ENCODE assay signal across 9 cellular contexts in genomic region chrX:15299945-15300851, GRCh38. TPM values are rescaled to one million over a fixed set of nuclear protein-coding genes. Genes with fewer than 3 reads are reported as not detected.
DNase-seq lines count a peak whose midpoint lies in the region; ATAC-seq, FAIRE-seq and TF ChIP-seq lines count a peak whose summit lies in the region.
"Had no signal": no experiment of that assay in that cellular context is flagged by ENCODE, and none has a peak within 500 bp of the region (broad histone marks: within the 10 kb centered on the region; RNA-seq: fewer than 3 reads in every experiment).

No MANE protein-coding gene starts in this region.

- no peaks in the 10 kb centered on the region for H3K79me2 ChIP-seq in H1 (ENCODE audit: control insufficient read depth in 1 of 2, insufficient read depth in 2 of 2, low read length in 2 of 2)

- no peak overlapping the region for H3K4ac ChIP-seq in H1 (replicated peaks; ENCODE audit: insufficient read length, low read depth, low read length)

- H3K27ac Mint-ChIP-seq in osteocyte (ENCODE audit: unreplicated experiment): no peak overlapping the region

- peaks cover 3% of the 10 kb centered on the region for H3K27me3 Mint-ChIP-seq in osteocyte (ENCODE audit: unreplicated experiment)

- no peak for ATAC-seq in GM19351 (IDR thresholded peaks at IDR 0.05; ENCODE audit: unreplicated experiment)
- ATAC-seq in HG03108 (IDR thresholded peaks at IDR 0.05; ENCODE audit: unreplicated experiment): no peak
- ATAC-seq in GM18505 (IDR thresholded peaks at IDR 0.05; ENCODE audit: unreplicated experiment): no peak

- no peaks in the 10 kb centered on the region for H3K4me1 ChIP-seq in H1 (replicated peaks in 1 of 4; ENCODE audit: control insufficient read depth in 3 of 4, insufficient read depth in 4 of 4, low read length in 3 of 4)

- H4K20me1 ChIP-seq in H1 (replicated peaks in 1 of 2; ENCODE audit: control insufficient read depth in 1 of 2, insufficient read depth in 2 of 2, low read length in 2 of 2): no peaks in the 10 kb centered on the region

- peak; percentile 70 for FAIRE-seq in H1 (lab: Jason Lieb, UNC)

- POLR2A ChIA-PET in H1 (lab: Charles Lee; ENCODE audit: partially characterized antibody): no interaction called here

- no peaks in the 10 kb centered on the region for H3K27me3 ChIP-seq in H1 (replicated peaks in 1 of 4; ENCODE audit: control insufficient read depth in 3 of 4, extremely low read depth in 1 of 4, insufficient read depth in 3 of 4, low read length in 3 of 4)

- H3K23ac ChIP-seq in H1 (ENCODE audit: insufficient read length): no peak overlapping the region

- no peak overlapping the region for H3K56ac ChIP-seq in H1 (replicated peaks; ENCODE audit: insufficient read length, low read depth, low read length)

- no peak overlapping the region for H3K18ac ChIP-seq in H1 (ENCODE audit: extremely low read depth, low read length)

- peak; percentile 42 to 43 for TF ChIP-seq RAD21 in H1 (IDR thresholded peaks at IDR 0.05 in 1 of 2, conservative IDR thresholded peaks at IDR 0.05 in 1 of 2; ENCODE audit: low read depth in 2 of 2, low read length in 2 of 2)

- no peak overlapping the region for H4K8ac ChIP-seq in H1 (ENCODE audit: extremely low read depth, insufficient read depth, low read length)

- no peaks in the 10 kb centered on the region for H3K23me2 ChIP-seq in H1 (ENCODE audit: low read depth, low read length)

- H2BK15ac ChIP-seq in H1 (ENCODE audit: low read length): no peak overlapping the region

- no peak for TF ChIP-seq EP300 in H1 (IDR thresholded peaks at IDR 0.05; ENCODE audit: borderline replicate concordance in 1 of 2, low read depth in 2 of 2, low read length in 2 of 2)

- H3K9me3 ChIP-seq in H1 (ENCODE audit: insufficient read depth in 2 of 2, low read depth in 1 of 2, low read length in 1 of 2): no peaks in the 10 kb centered on the region
- H3K9me3 ChIP-seq: BLaER1 treated with 17β-estradiol and CSF1 and Interleukin-3, amounts not matched to agents 10 nM and 100 nM had no signal

- no peak overlapping the region for H4K91ac ChIP-seq in H1 (replicated peaks; ENCODE audit: insufficient read length, low read length)

- no peaks in the 10 kb centered on the region for H3K36me3 ChIP-seq in H1 (ENCODE audit: control insufficient read depth in 2 of 4, insufficient read depth in 4 of 4, low read length in 3 of 4)
- H3K36me3 ChIP-seq: BLaER1 treated with 17β-estradiol and CSF1 and Interleukin-3, amounts not matched to agents 10 nM and 100 nM had no signal

- no peak overlapping the region for H2BK20ac ChIP-seq in H1 (ENCODE audit: low read length)

- DNase-seq in NCI-H1105 treated with DMSO at 0.1 percent for 48 hours (lab: John Stamatoyannopoulos, UW) (peak; percentile 19), NCI-H1105 (lab: John Stamatoyannopoulos, UW) (no peak), NCI-H2171 (lab: John Stamatoyannopoulos, UW) (peak; percentile 12), H1 (ENCODE audit: low read depth in 1 of 2, low spot score in 2 of 2) (no peak), osteocyte (ENCODE audit: extremely low spot score, unreplicated experiment) (no peak)

- no peak overlapping the region for H2BK12ac ChIP-seq in H1 (ENCODE audit: low read depth, low read length)

- H2BK120ac ChIP-seq in H1 (replicated peaks; ENCODE audit: low read depth, low read length): no peak overlapping the region

- H4K5ac ChIP-seq in H1 (ENCODE audit: insufficient read length, low read depth, low read length): no peak overlapping the region

- H2BK5ac ChIP-seq in H1 (ENCODE audit: low read depth, low read length): no peak overlapping the region

- no peak overlapping the region for H3K4me3 Mint-ChIP-seq in osteocyte (ENCODE audit: unreplicated experiment)

- no peak overlapping the region for H3K27ac ChIP-seq in H1 (ENCODE audit: low read depth, low read length)

- no peak overlapping the region for H3K4me2 ChIP-seq in H1 (ENCODE audit: insufficient read depth in 1 of 2, low read depth in 2 of 2, low read length in 2 of 2)

- H2AK5ac ChIP-seq in H1 (ENCODE audit: low read depth, low read length): no peak overlapping the region

- no peak overlapping the region for H3K4me3 ChIP-seq in H1 (ENCODE audit: extremely low read depth in 1 of 4, insufficient read depth in 2 of 4, low read depth in 3 of 4, low read length in 4 of 4)
- H3K4me3 ChIP-seq: BLaER1 treated with 17β-estradiol and CSF1 and Interleukin-3, amounts not matched to agents 10 nM and 100 nM had no signal

- H3K36me3 Mint-ChIP-seq in osteocyte (ENCODE audit: unreplicated experiment): no peaks in the 10 kb centered on the region

- 79% methylated on average over 4 of the region's 4 CpGs; no CpG with 5 or more reads in 1 of the 2 experiments for WGBS in H1 (ENCODE audit: extremely low coverage in 1 of 2, insufficient coverage in 1 of 2, insufficient read length in 1 of 2, insufficient replicate concordance in 2 of 2, low coverage in 1 of 2, low lambda C conversion rate in 2 of 2, missing lambda C conversion rate in 1 of 2), 2 experiments

- no peaks in the 10 kb centered on the region for H3K9me3 Mint-ChIP-seq in osteocyte (ENCODE audit: unreplicated experiment)

- TF ChIP-seq CTCF in H1 (IDR thresholded peaks at IDR 0.05; ENCODE audit: control extremely low read depth in 1 of 3, insufficient read depth in 1 of 3, low read depth in 1 of 3, low read length in 3 of 3) (peak in 1 of 3 experiments; percentile 18; a peak in 1 of 4 replicates), osteocyte (IDR thresholded peaks at IDR 0.05) (peak; percentile 62)

- H3K4me1 Mint-ChIP-seq in osteocyte (ENCODE audit: unreplicated experiment): no peaks in the 10 kb centered on the region

- TF ChIP-seq POLR2A in H1 (IDR thresholded peaks at IDR 0.05; ENCODE audit: control extremely low read depth in 1 of 2, low read depth in 2 of 2, low read length in 2 of 2): no peak
- no peak for TF ChIP-seq POLR2A in GM18505 (IDR thresholded peaks at IDR 0.05; ENCODE audit: borderline replicate concordance, extremely low read depth, insufficient read depth, insufficient read length)

- no peak overlapping the region; the same call in 1 of the 2 replicates for H2AFZ ChIP-seq in H1 (ENCODE audit: low read length)

- H3K9ac ChIP-seq in H1 (replicated peaks in 1 of 4; ENCODE audit: extremely low read depth in 1 of 4, low read depth in 3 of 4, low read length in 3 of 4): no peak overlapping the region

- no peak overlapping the region for H3K14ac ChIP-seq in H1 (ENCODE audit: insufficient read length)

- H3K79me1 ChIP-seq in H1 (ENCODE audit: low read depth, low read length): no peaks in the 10 kb centered on the region

- CTCF ChIA-PET in H1 (lab: Charles Lee; ENCODE audit: partially characterized antibody): interaction anchor here (0.6 to 1.8 kb wide), 15 partner anchors 9 to 265 kb away, joined by 3 to 7 read pairs (median 4); no protein-coding TSS in a partner anchor

TF ChIP-seq in H1, 55 proteins besides CTCF, POLR2A, EP300 and RAD21 (continues in another document):
- TF ChIP-seq RFX5 (IDR thresholded peaks at IDR 0.05; ENCODE audit: borderline replicate concordance, low read depth, low read length) (no peak), SP1 (IDR thresholded peaks at IDR 0.05; ENCODE audit: low read depth, low read length) (no peak), YY1 (IDR thresholded peaks at IDR 0.05; ENCODE audit: low read depth, low read length) (no peak), MAFK (IDR thresholded peaks at IDR 0.05; ENCODE audit: low read depth, low read length) (no peak), EGR1 (IDR thresholded peaks at IDR 0.05; ENCODE audit: borderline replicate concordance, low read depth, low read length) (no peak), SIX5 (IDR thresholded peaks at IDR 0.05; ENCODE audit: low read depth, low read length) (no peak), TAF1 (IDR thresholded peaks at IDR 0.05; ENCODE audit: low read depth, low read length) (no peak), KDM5A (IDR thresholded peaks at IDR 0.05; ENCODE audit: low read length) (no peak), TCF12 (IDR thresholded peaks at IDR 0.05; ENCODE audit: low read depth, low read length) (no peak), CREB1 (IDR thresholded peaks at IDR 0.05) (no peak), HDAC2 (IDR thresholded peaks at IDR 0.05; ENCODE audit: borderline replicate concordance in 1 of 2, low read depth in 2 of 2, low read length in 2 of 2) (no peak)

RNA-seq across cellular contexts. Expression of gene ASB11, which starts 15.2 kb away (rescaled TPM):
- total RNA-seq in H1 (2021; fragmentation: NEBNext Ultra II Directional; extraction: Animal tissue kit (Norgen Biotek cat#: 25700)): not detected in 2 replicates
- not detected in 2 replicates for polyA plus RNA-seq in H1 (2011; rRNA removed)
- not detected for polyA plus RNA-seq in H1 (2011; cell fraction: cytosol; rRNA removed)
- not detected for polyA plus RNA-seq in H1 (2011; cell fraction: nucleus; rRNA removed)
- not detected in 4 replicates for polyA plus RNA-seq in H1 (2012, experiment 1 of 2)
- not detected for polyA plus RNA-seq in H1 (2012, experiment 2 of 2)
- not detected for polyA plus RNA-seq in H1 (2013, experiment 1 of 2)
- polyA plus RNA-seq in H1 (2013, experiment 2 of 2): not detected
- not detected in 2 replicates for polyA minus RNA-seq in H1 (2011; rRNA and poly(A)+ RNA removed)
- polyA minus RNA-seq in H1 (2011; cell fraction: cytosol; rRNA and poly(A)+ RNA removed): not detected
- polyA minus RNA-seq in H1 (2011; cell fraction: nucleus; rRNA and poly(A)+ RNA removed): not detected
- total RNA-seq in osteocyte: not detected in 2 replicates

RNA-seq across cellular contexts. Expression of gene ASB9, which starts 30.3 kb away (rescaled TPM):
- total RNA-seq in H1 (2021; fragmentation: NEBNext Ultra II Directional; extraction: Animal tissue kit (Norgen Biotek cat#: 25700)): 0.54 TPM in 1 of 2 replicates, not detected in the other
- polyA plus RNA-seq in H1 (2011; rRNA removed): 0.64 and 1.2 TPM in 2 replicates
- 0.25 TPM for polyA plus RNA-seq in H1 (2011; cell fraction: cytosol; rRNA removed)
- polyA plus RNA-seq in H1 (2011; cell fraction: nucleus; rRNA removed): 0.43 TPM
- 0.62 to 1.8 TPM (median 0.80 TPM) in 4 replicates for polyA plus RNA-seq in H1 (2012, experiment 1 of 2)
- polyA plus RNA-seq in H1 (2012, experiment 2 of 2): 0.20 TPM
- 0.49 TPM for polyA plus RNA-seq in H1 (2013, experiment 1 of 2)
- polyA plus RNA-seq in H1 (2013, experiment 2 of 2): 0.48 TPM
- 2.1 TPM in 1 of 2 replicates, not detected in the other for polyA minus RNA-seq in H1 (2011; rRNA and poly(A)+ RNA removed)
- polyA minus RNA-seq in H1 (2011; cell fraction: cytosol; rRNA and poly(A)+ RNA removed): 2.0 TPM
- not detected for polyA minus RNA-seq in H1 (2011; cell fraction: nucleus; rRNA and poly(A)+ RNA removed)
- not detected in 2 replicates for total RNA-seq in osteocyte

RNA-seq across cellular contexts. Expression of gene PIGA, which starts 35.1 kb away (rescaled TPM):
- 13.4 and 15.7 TPM in 2 replicates for total RNA-seq in H1 (2021; fragmentation: NEBNext Ultra II Directional; extraction: Animal tissue kit (Norgen Biotek cat#: 25700))
- polyA plus RNA-seq in H1 (2011; rRNA removed): 2.1 and 5.0 TPM in 2 replicates
- 4.3 TPM for polyA plus RNA-seq in H1 (2011; cell fraction: cytosol; rRNA removed)
- 6.3 TPM for polyA plus RNA-seq in H1 (2011; cell fraction: nucleus; rRNA removed)
- 4.4 to 5.7 TPM (median 4.6 TPM) in 4 replicates for polyA plus RNA-seq in H1 (2012, experiment 1 of 2)
- 0.26 TPM for polyA plus RNA-seq in H1 (2012, experiment 2 of 2)
- polyA plus RNA-seq in H1 (2013, experiment 1 of 2): 6.8 TPM
- 6.2 TPM for polyA plus RNA-seq in H1 (2013, experiment 2 of 2)
- 18.4 and 21.8 TPM in 2 replicates for polyA minus RNA-seq in H1 (2011; rRNA and poly(A)+ RNA removed)
- polyA minus RNA-seq in H1 (2011; cell fraction: cytosol; rRNA and poly(A)+ RNA removed): 3.7 TPM
- 17.1 TPM for polyA minus RNA-seq in H1 (2011; cell fraction: nucleus; rRNA and poly(A)+ RNA removed)
- 10.3 and 12.2 TPM in 2 replicates for total RNA-seq in osteocyte

Comparison
In these comparisons a context has a peak if more than half of its experiments do, and no peak if none do; other contexts are left out.
1. DNase-seq: peak in NCI-H1105 treated with DMSO at 0.1 percent for 48 hours (single experiment) and NCI-H2171 (single experiment); none in NCI-H1105 (single experiment), H1 (0 of 2) and osteocyte (single experiment).